8 cellular contexts compared by ENCODE assay signal in genomic region chr6:73518982-73519850, GRCh38. TPM values are rescaled to one million over a fixed set of nuclear protein-coding genes. Genes with fewer than 3 reads are reported as not detected.
DNase-seq lines count a peak whose midpoint lies in the region; ATAC-seq and TF ChIP-seq lines count a peak whose summit lies in the region.
"Not testable (repeated sequence)": the region's sequence is repeated elsewhere in the genome, so short reads cannot be mapped to it uniquely, and the experiment has no call there.

No MANE protein-coding gene starts in this region.

- H3K4me1 Mint-ChIP-seq in activated naive CD4-positive, alpha-beta T cell treated with anti-CD3 and anti-CD28 coated beads, Interleukin-2, amount 10 ng/mL, durations not matched to agents 7 days and 5 days: peaks cover 67% of the 10 kb centered on the region
- peaks cover 48 to 79% (median 54%) of the 10 kb centered on the region in 3 donors for H3K4me1 Mint-ChIP-seq in naive B cell
- H3K4me1 Mint-ChIP-seq in stimulated activated memory B cell treated with anti-CD40 and anti-IgM and Interleukin-4, amounts not matched to agents 10 μg/mL and 1 μg/mL and 100 μg/mL, for 72 hours: peaks cover 61% of the 10 kb centered on the region

- WGBS in hepatocyte (ENCODE audit: low lambda C conversion rate, missing lambda C conversion rate): 2% methylated on average over 6 of the region's 8 CpGs

- not testable (repeated sequence) for H3K9me3 ChIP-seq in BE2C; HEK293 (ENCODE audit: control insufficient read depth, insufficient read depth, low read depth, low read length); hepatocyte (ENCODE audit: low read depth)

- not testable (repeated sequence) for H2AFZ ChIP-seq in hepatocyte

- H3K27ac Mint-ChIP-seq in activated naive CD4-positive, alpha-beta T cell treated with anti-CD3 and anti-CD28 coated beads, Interleukin-2, amount 10 ng/mL, durations not matched to agents 7 days and 5 days: peak overlapping the region; percentile 98
- H3K27ac Mint-ChIP-seq in naive B cell: peak overlapping the region; percentile 97 to 100 (median 98)
- peak overlapping the region; percentile 100 for H3K27ac Mint-ChIP-seq in stimulated activated memory B cell treated with anti-CD40 and anti-IgM and Interleukin-4, amounts not matched to agents 10 μg/mL and 1 μg/mL and 100 μg/mL, for 72 hours

- peak overlapping the region; percentile 99 for H3K4me3 ChIP-seq in BE2C (ENCODE audit: low read depth, low read length)
- peak overlapping the region; percentile 80 for H3K4me3 ChIP-seq in HEK293 (ENCODE audit: low read depth, low read length)
- peak overlapping the region; percentile 64 to 100 (median 94) for H3K4me3 ChIP-seq in dorsolateral prefrontal cortex
- peak overlapping the region; percentile 58 for H3K4me3 ChIP-seq in hepatocyte

- not testable (repeated sequence) for DNase-seq in BE2C; RWPE1 (ENCODE audit: low spot score); activated naive CD4-positive, alpha-beta T cell treated with anti-CD3 and anti-CD28 coated beads, Interleukin-2, amount 10 ng/mL, durations not matched to agents 7 days and 5 days; dorsolateral prefrontal cortex; hepatocyte (ENCODE audit: low spot score); naive B cell

- not testable (repeated sequence) for TF ChIP-seq CTCF in BE2C (IDR thresholded peaks at IDR 0.05; ENCODE audit: low read depth, low read length); HEK293 (tag by site-specific recombination; IDR thresholded peaks at IDR 0.05); RWPE1 (conservative IDR thresholded peaks at IDR 0.05; ENCODE audit: low read depth); dorsolateral prefrontal cortex (IDR thresholded peaks at IDR 0.05 in 54 of 56, conservative IDR thresholded peaks at IDR 0.05 in 2 of 56; ENCODE audit: low read depth in 1 of 56, partially characterized antibody in 56 of 56); hepatocyte (IDR thresholded peaks at IDR 0.05; ENCODE audit: poor library complexity)

- H3K4me2 ChIP-seq in hepatocyte: peak overlapping the region; percentile 77

- H3K79me2 ChIP-seq in hepatocyte: peaks cover 29% of the 10 kb centered on the region

- CTCF ChIA-PET in HEK293 (lab: Yijun Ruan, JAX): interaction anchor here (0.7 to 6.9 kb wide), 4 partner anchors 61 to 133 kb away, joined by 3 to 98 read pairs (median 12); partner anchors contain the start of gene SLC17A5
- CTCF ChIA-PET in RWPE1 (lab: Yijun Ruan, JAX): not testable (repeated sequence)
- CTCF ChIA-PET in activated naive CD4-positive, alpha-beta T cell treated with anti-CD3 and anti-CD28 coated beads, Interleukin-2, amount 10 ng/mL, durations not matched to agents 7 days and 5 days (lab: Charles Lee): interaction anchor here (0.9 to 3.5 kb wide), 3 partner anchors 67 to 135 kb away, joined by 3 to 20 read pairs (median 4); no protein-coding TSS in a partner anchor

- ATAC-seq in naive B cell (ENCODE audit: low read depth in 2 of 2); stimulated activated memory B cell treated with anti-CD40 and anti-IgM and Interleukin-4, amounts not matched to agents 10 μg/mL and 1 μg/mL and 100 μg/mL, for 72 hours: not testable (repeated sequence)

- H3K4me3 Mint-ChIP-seq in activated naive CD4-positive, alpha-beta T cell treated with anti-CD3 and anti-CD28 coated beads, Interleukin-2, amount 10 ng/mL, durations not matched to agents 7 days and 5 days: peak overlapping the region; percentile 88
- peak overlapping the region; percentile 89 to 99 (median 95) for H3K4me3 Mint-ChIP-seq in naive B cell
- peak overlapping the region; percentile 98 for H3K4me3 Mint-ChIP-seq in stimulated activated memory B cell treated with anti-CD40 and anti-IgM and Interleukin-4, amounts not matched to agents 10 μg/mL and 1 μg/mL and 100 μg/mL, for 72 hours

- peaks cover 11% of the 10 kb centered on the region for H3K27me3 Mint-ChIP-seq in activated naive CD4-positive, alpha-beta T cell treated with anti-CD3 and anti-CD28 coated beads, Interleukin-2, amount 10 ng/mL, durations not matched to agents 7 days and 5 days
- H3K27me3 Mint-ChIP-seq in naive B cell; stimulated activated memory B cell treated with anti-CD40 and anti-IgM and Interleukin-4, amounts not matched to agents 10 μg/mL and 1 μg/mL and 100 μg/mL, for 72 hours: not testable (repeated sequence)

- intact Hi-C loops in dorsolateral prefrontal cortex (cut with DNase I): not testable (repeated sequence)

- POLR2A ChIA-PET in HEK293 (lab: Yijun Ruan, JAX) (interaction anchor here (0.8 to 5.9 kb wide), 13 partner anchors 8 to 134 kb away, joined by 4 to 88 read pairs (median 15); partner anchors contain the start of genes MTO1 and SLC17A5), RWPE1 (lab: Yijun Ruan, JAX; ENCODE audit: low non-redundant PET) (interaction anchor here (1.0 to 1.2 kb wide), 2 partner anchors 61 to 70 kb away, joined by 10 to 11 read pairs; no protein-coding TSS in a partner anchor)

- H3K36me3 Mint-ChIP-seq in activated naive CD4-positive, alpha-beta T cell treated with anti-CD3 and anti-CD28 coated beads, Interleukin-2, amount 10 ng/mL, durations not matched to agents 7 days and 5 days: peaks cover 61% of the 10 kb centered on the region
- peaks cover 22 to 24% of the 10 kb centered on the region in 2 donors for H3K36me3 Mint-ChIP-seq in naive B cell
- H3K36me3 Mint-ChIP-seq in stimulated activated memory B cell treated with anti-CD40 and anti-IgM and Interleukin-4, amounts not matched to agents 10 μg/mL and 1 μg/mL and 100 μg/mL, for 72 hours: peaks cover 48% of the 10 kb centered on the region

- H3K27me3 ChIP-seq in BE2C, dorsolateral prefrontal cortex, hepatocyte: not testable (repeated sequence)

- H3K27ac ChIP-seq in HEK293 (ENCODE audit: extremely low read depth, low read depth, low read length): peak overlapping the region; percentile 94
- H3K27ac ChIP-seq in RWPE1: peak overlapping the region; percentile 98
- H3K27ac ChIP-seq in dorsolateral prefrontal cortex: peak overlapping the region in 58 of 59 donors; percentile 13 to 100 (median 100)
- H3K27ac ChIP-seq in hepatocyte: peak overlapping the region; percentile 98

- peaks cover 49% of the 10 kb centered on the region for H4K20me1 ChIP-seq in hepatocyte (ENCODE audit: insufficient read depth, poor library complexity, severe bottlenecking)

- H3K9me3 Mint-ChIP-seq in activated naive CD4-positive, alpha-beta T cell treated with anti-CD3 and anti-CD28 coated beads, Interleukin-2, amount 10 ng/mL, durations not matched to agents 7 days and 5 days; naive B cell; stimulated activated memory B cell treated with anti-CD40 and anti-IgM and Interleukin-4, amounts not matched to agents 10 μg/mL and 1 μg/mL and 100 μg/mL, for 72 hours: not testable (repeated sequence)

- H3K36me3 ChIP-seq in BE2C (peaks cover 62% of the 10 kb centered on the region), HEK293 (ENCODE audit: control insufficient read depth in 2 of 2, insufficient read depth in 1 of 2, low read length in 2 of 2) (peaks cover 12 to 64% of the 10 kb centered on the region in 2 experiments; a peak in 2 of 3 replicates)
- H3K36me3 ChIP-seq in hepatocyte (replicated peaks; ENCODE audit: insufficient read depth, low read depth): not testable (repeated sequence)

- H3K9me2 ChIP-seq in hepatocyte (replicated peaks; ENCODE audit: insufficient read depth): not testable (repeated sequence)

- not testable (repeated sequence) for H3K4me1 ChIP-seq in BE2C; HEK293 (ENCODE audit: control insufficient read depth, insufficient read depth, low read length)
- H3K4me1 ChIP-seq in hepatocyte (ENCODE audit: insufficient read depth): peaks cover 22% of the 10 kb centered on the region

RNA-seq across cellular contexts. Expression of gene EEF1A1, which starts 1.6 kb away (rescaled TPM):
- polyA plus RNA-seq in BE2C (2012; ENCODE audit: insufficient read depth, insufficient read length, low read depth): 4,146 TPM
- total RNA-seq in dorsolateral prefrontal cortex (1,000 to 10,000 TPM; 1,645 to 3,337 (median 2,206) TPM), hepatocyte (11,226 and 12,699 TPM in 2 replicates)
- polyA plus RNA-seq in hepatocyte (2,468 and 2,627 TPM in 2 replicates), naive B cell (ENCODE audit: low read depth in 6 of 6) (over 10,000 TPM in 1 of 6 donors, 1,000 to 10,000 TPM in 5; 7,111 to 10,868 (median 8,890) TPM)

RNA-seq across cellular contexts. Expression of gene MTO1, which starts 57.7 kb away (rescaled TPM):
- polyA plus RNA-seq in BE2C (2012; ENCODE audit: insufficient read depth, insufficient read length, low read depth): 20.0 TPM
- 10 to 100 TPM; 25.5 to 56.6 (median 37.6) TPM for total RNA-seq in dorsolateral prefrontal cortex
- total RNA-seq in hepatocyte: 27.4 and 28.2 TPM in 2 replicates
- polyA plus RNA-seq in hepatocyte: 13.1 and 19.2 TPM in 2 replicates
- 10 to 100 TPM; 24.3 to 56.5 (median 30.8) TPM for polyA plus RNA-seq in naive B cell (ENCODE audit: low read depth in 6 of 6)
